In the genomic region with DNA sequence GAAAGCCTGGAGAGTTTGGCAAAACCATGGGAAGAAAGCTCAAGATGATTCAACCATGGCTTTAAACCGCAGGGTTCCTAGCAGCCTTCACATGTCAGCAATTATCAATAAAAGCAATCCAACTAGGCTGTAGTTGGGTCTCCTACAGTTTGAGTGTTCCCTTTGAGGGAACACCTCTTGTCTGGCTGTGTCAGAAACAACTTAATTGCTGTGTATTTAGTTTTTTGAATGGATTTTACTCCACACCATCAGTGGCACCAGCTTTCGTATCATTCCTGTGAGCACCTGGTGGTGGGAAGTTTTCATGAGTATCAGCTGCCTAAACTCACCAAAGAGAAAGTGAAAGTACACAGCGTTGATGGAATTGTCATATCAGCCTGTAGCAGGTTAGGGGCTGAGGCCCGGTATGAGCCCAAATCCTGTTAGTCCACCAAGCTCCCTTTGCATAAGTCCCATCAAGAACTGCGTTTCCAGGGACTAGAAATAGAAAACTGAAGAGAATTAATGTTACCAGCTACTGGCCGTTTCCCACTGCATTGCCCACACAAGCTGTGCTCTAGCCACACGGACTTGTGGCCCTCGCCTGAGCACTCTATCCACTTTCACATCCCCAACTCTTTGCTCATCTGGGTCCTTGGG, we compare ENCODE assay signal across 9 cellular contexts. TPM values are rescaled to one million over a fixed set of nuclear protein-coding genes. Genes with fewer than 3 reads are reported as not detected.
DNase-seq lines count a peak whose midpoint lies in the region; ATAC-seq, FAIRE-seq and TF ChIP-seq lines count a peak whose summit lies in the region.
"Had no signal": no experiment of that assay in that cellular context is flagged by ENCODE, and none has a peak within 500 bp of the region (broad histone marks: within the 10 kb centered on the region; RNA-seq: fewer than 3 reads in every experiment).

No MANE protein-coding gene starts in this region.

- peak overlapping the region; percentile 85 for H3K4me3 Mint-ChIP-seq in natural killer cell treated with Interleukin-12 subunit alpha and Interleukin-12 subunit beta and Interleukin-15 and Interleukin-18, amount 100 ng/mL, for 72 hours

- dilution Hi-C loops in mammary epithelial cell (cut with HindIII; ENCODE audit: low sequenced_read_pairs) = no loop called here

- H3F3A ChIP-seq in SU-DHL-6 (ENCODE audit: insufficient read depth) = no peaks in the 10 kb centered on the region

- H3K79me2 ChIP-seq in SU-DHL-6 (ENCODE audit: insufficient read depth, low read length) = no peaks in the 10 kb centered on the region
- no peaks in the 10 kb centered on the region for H3K79me2 ChIP-seq in mammary epithelial cell (ENCODE audit: insufficient read depth, low read length)

- H3K4me1 ChIP-seq in mammary epithelial cell (ENCODE audit: insufficient read depth, low read length) = no peaks in the 10 kb centered on the region

- DNase-seq in COLO668 (lab: John Stamatoyannopoulos, UW; ENCODE audit: unreplicated experiment) (peak; percentile 20), GM19239 (ENCODE audit: insufficient read length, low spot score) (peak; percentile 24), mammary epithelial cell (peak; percentile 40), epidermal melanocyte (ENCODE audit: insufficient read length, low spot score) (no peak), middle frontal gyrus (ENCODE audit: extremely low spot score, low spot score) (no peak)
- DNase-seq in natural killer cell treated with Interleukin-12 subunit alpha and Interleukin-12 subunit beta and Interleukin-15 and Interleukin-18, amount 100 ng/mL, for 72 hours (ENCODE audit: low spot score) = peak; percentile 61

- H3K27me3 ChIP-seq in SU-DHL-6 (ENCODE audit: low read length) (no peaks in the 10 kb centered on the region), mammary epithelial cell (ENCODE audit: insufficient read depth, low read length) (no peaks in the 10 kb centered on the region)

- peaks cover 51 to 60% of the 10 kb centered on the region in 2 donors for H3K4me1 Mint-ChIP-seq in natural killer cell treated with Interleukin-12 subunit alpha and Interleukin-12 subunit beta and Interleukin-15 and Interleukin-18, amount 100 ng/mL, for 72 hours (ENCODE audit: low read depth in 2 of 2)

- intact Hi-C loops in mammary epithelial cell (cut with micrococcal nuclease) = loop anchor here (1.0 kb wide), 1 partner anchor 81 kb away; no protein-coding TSS in a partner anchor

- CTCF ChIA-PET in mammary epithelial cell (lab: Charles Lee; ENCODE audit: low non-redundant PET) = no interaction called here

- peaks cover 6% of the 10 kb centered on the region for H3K9me3 Mint-ChIP-seq in natural killer cell treated with Interleukin-12 subunit alpha and Interleukin-12 subunit beta and Interleukin-15 and Interleukin-18, amount 100 ng/mL, for 72 hours

- 89% methylated on average over 8 of the region's 8 CpGs for WGBS in mammary epithelial cell (ENCODE audit: low coverage, missing lambda C conversion rate)

- no peaks in the 10 kb centered on the region for H3K9me3 ChIP-seq in SU-DHL-6 (ENCODE audit: insufficient read depth, low read length)
- H3K9me3 ChIP-seq in mammary epithelial cell (replicated peaks; ENCODE audit: insufficient read depth, low read length) = no peaks in the 10 kb centered on the region

- H3K36me3 ChIP-seq in SU-DHL-6 (ENCODE audit: low read length) = no peaks in the 10 kb centered on the region
- H3K36me3 ChIP-seq in mammary epithelial cell (ENCODE audit: insufficient read depth, low read length) = no peaks in the 10 kb centered on the region

- ATAC-seq in HG03439 (IDR thresholded peaks at IDR 0.05; ENCODE audit: unreplicated experiment) = peak; percentile 57
- peak; percentile 75 to 79 for ATAC-seq in natural killer cell treated with Interleukin-12 subunit alpha and Interleukin-12 subunit beta and Interleukin-15 and Interleukin-18, amount 100 ng/mL, for 72 hours

- peaks cover 10% of the 10 kb centered on the region for H3K36me3 Mint-ChIP-seq in natural killer cell treated with Interleukin-12 subunit alpha and Interleukin-12 subunit beta and Interleukin-15 and Interleukin-18, amount 100 ng/mL, for 72 hours

- H3K27ac ChIP-seq in SU-DHL-6 (ENCODE audit: low read depth, low read length) = no peak overlapping the region
- no peak overlapping the region for H3K27ac ChIP-seq in mammary epithelial cell (ENCODE audit: insufficient read depth, low read depth, low read length)

- no TSS peak for BruUV-seq in mammary epithelial cell (replicated peaks; lab: Mats Ljungman, UMichigan)

- H3K4me2 ChIP-seq in SU-DHL-6 (ENCODE audit: low read depth, low read length, poor library complexity, severe bottlenecking) = peak overlapping the region; percentile 45
- H3K4me2 ChIP-seq in mammary epithelial cell (ENCODE audit: insufficient read depth, low read depth, low read length) = no peak overlapping the region

- no peak overlapping the region for H3K9ac ChIP-seq in SU-DHL-6 (ENCODE audit: low read length)
- no peak overlapping the region for H3K9ac ChIP-seq in mammary epithelial cell (ENCODE audit: insufficient read depth, low read length)

- H2AFZ ChIP-seq in SU-DHL-6 (ENCODE audit: low read depth, low read length, severe bottlenecking) (peak overlapping the region; percentile 5), mammary epithelial cell (ENCODE audit: low read depth, low read length) (no peak overlapping the region)

- no peaks in the 10 kb centered on the region for H3K27me3 Mint-ChIP-seq in natural killer cell treated with Interleukin-12 subunit alpha and Interleukin-12 subunit beta and Interleukin-15 and Interleukin-18, amount 100 ng/mL, for 72 hours

- FAIRE-seq in GM19239 (lab: Jason Lieb, UNC) = peak; percentile 87

- H3K9me2 ChIP-seq in SU-DHL-6 (replicated peaks; ENCODE audit: insufficient read depth, low read length) = no peaks in the 10 kb centered on the region

- H3K4me3 ChIP-seq in SU-DHL-6 (ENCODE audit: insufficient read depth, low read length, poor library complexity, severe bottlenecking) (no peak overlapping the region), mammary epithelial cell (replicated peaks in 1 of 3; ENCODE audit: insufficient read depth in 1 of 3, low read depth in 2 of 3, low read length in 3 of 3) (no peak overlapping the region)
- H3K4me3 ChIP-seq: lung had no signal

- no peaks in the 10 kb centered on the region for H4K20me1 ChIP-seq in SU-DHL-6 (ENCODE audit: low read depth, low read length)
- H4K20me1 ChIP-seq in mammary epithelial cell (ENCODE audit: insufficient read depth, low read length) = no peaks in the 10 kb centered on the region

- in situ Hi-C loops in mammary epithelial cell (cut with MboI; ENCODE audit: low sequenced_read_pairs in 2 of 2) = no loop called here

- H3K27ac Mint-ChIP-seq in natural killer cell treated with Interleukin-12 subunit alpha and Interleukin-12 subunit beta and Interleukin-15 and Interleukin-18, amount 100 ng/mL, for 72 hours = peak overlapping the region; percentile 76 to 85

- TF ChIP-seq CTCF in SU-DHL-6 (IDR thresholded peaks at IDR 0.05; ENCODE audit: insufficient read depth, low read length, poor library complexity, severe bottlenecking) = no peak
- TF ChIP-seq CTCF in mammary epithelial cell (conservative IDR thresholded peaks at IDR 0.05 in 1 of 2, IDR thresholded peaks at IDR 0.05 in 1 of 2; ENCODE audit: extremely low read depth in 1 of 2, insufficient read depth in 1 of 2, low read depth in 1 of 2, low read length in 2 of 2) = no peak

RNA-seq across cellular contexts. Expression of gene IL26, which starts 10.9 kb away (rescaled TPM):
- not detected for total RNA-seq in mammary epithelial cell
- not detected for polyA plus RNA-seq in mammary epithelial cell
- not detected for polyA minus RNA-seq in mammary epithelial cell
- total RNA-seq in natural killer cell treated with Interleukin-12 subunit alpha and Interleukin-12 subunit beta and Interleukin-15 and Interleukin-18, amount 100 ng/mL, for 72 hours = 10 to 100 TPM; 10.0 to 19.1 TPM
- total RNA-seq: lung had no signal
- polyA plus RNA-seq: lung had no signal

RNA-seq across cellular contexts. Expression of gene IL22, which starts 16.9 kb away (rescaled TPM):
- not detected for total RNA-seq in mammary epithelial cell
- polyA plus RNA-seq in mammary epithelial cell = not detected
- polyA minus RNA-seq in mammary epithelial cell = not detected
- total RNA-seq in natural killer cell treated with Interleukin-12 subunit alpha and Interleukin-12 subunit beta and Interleukin-15 and Interleukin-18, amount 100 ng/mL, for 72 hours = 1 to 10 TPM; 1.0 to 3.4 TPM
- total RNA-seq: lung had no signal

Comparison
In these comparisons a context has a peak if more than half of its experiments do, and no peak if none do; other contexts are left out.
1. DNase-seq: peak in COLO668 (single experiment), GM19239 (single experiment), mammary epithelial cell (single experiment) and natural killer cell treated with Interleukin-12 subunit alpha and Interleukin-12 subunit beta and Interleukin-15 and Interleukin-18, amount 100 ng/mL, for 72 hours (single experiment); none in epidermal melanocyte (single experiment) and middle frontal gyrus (single experiment).
2. RNA of gene IL26, which starts 10.9 kb away (total RNA-seq): 10.0 to 19.1 TPM in natural killer cell treated with Interleukin-12 subunit alpha and Interleukin-12 subunit beta and Interleukin-15 and Interleukin-18, amount 100 ng/mL, for 72 hours; not detected in mammary epithelial cell; every median in the first group is over 10 times any median in the second.